In genomic region chr15:81469154-81469553, GRCh38 we compare ENCODE assay signal across 36 cellular contexts.
"Had no signal": no experiment of that assay in that cellular context is flagged by ENCODE, and none has a peak within 500 bp of the region (broad histone marks: within the 10 kb centered on the region; RNA-seq: fewer than 3 reads in every experiment).

No MANE protein-coding gene starts in this region.

- H3K9me3 ChIP-seq: Peyer's patch had no signal

- H3K36me3 ChIP-seq: ascending aorta, MG63, Peyer's patch had no signal

- ATAC-seq: activated CD4-positive, alpha-beta T cell treated with anti-CD3 and anti-CD28 coated beads for 36 hours; activated CD4-positive, CD25-positive, alpha-beta regulatory T cell treated with anti-CD3 and anti-CD28 coated beads, Interleukin-2, amount 50 U/mL, for 24 hours; activated CD8-positive, alpha-beta T cell treated with anti-CD3 and anti-CD28 coated beads, Interleukin-2, amount 10 ng/mL, durations not matched to agents 7 days and 5 days; PC-3; WTC11 had no signal

- H3K27ac Mint-ChIP-seq: activated CD4-positive, alpha-beta T cell treated with anti-CD3 and anti-CD28 coated beads for 36 hours; activated CD4-positive, alpha-beta T cell treated with anti-CD3 and anti-CD28 coated beads, Interleukin-2, amount 10 ng/mL, durations not matched to agents 7 days and 5 days; activated CD8-positive, alpha-beta T cell treated with anti-CD3 and anti-CD28 coated beads, Interleukin-2, amount 10 ng/mL, durations not matched to agents 7 days and 5 days; activated naive CD4-positive, alpha-beta T cell treated with anti-CD3 and anti-CD28 coated beads, Interleukin-2, amount 50 U/mL, for 24 hours; activated naive CD8-positive, alpha-beta T cell treated with anti-CD3 and anti-CD28 coated beads, Interleukin-2, amount 10 ng/mL, durations not matched to agents 7 days and 5 days; activated T-cell treated with anti-CD3 and anti-CD28 coated beads, Interleukin-2, amount 50 U/mL, for 24 hours; activated T-helper 2 cell treated with anti-CD3 and anti-CD28 coated beads, Interferon-gamma antibody, Interleukin-2, Interleukin-4, amounts not matched to agents 10 μg/mL and 5 μg/mL and 100 μg/mL, durations not matched to agents 14 hours and 24 hours and 36 hours; T-helper 1 cell treated with Interleukin-12 subunit alpha and Interleukin-12 subunit beta and Interleukin-4 antibody, amounts not matched to agents 30 μg/mL and 1 μg/mL, for 36 hours; T-helper 2 cell treated with Interferon-gamma antibody and Interleukin-4, amounts not matched to agents 5 μg/mL and 100 μg/mL, for 36 hours; WTC11 had no signal

- H3K4me1 ChIP-seq: ascending aorta, Peyer's patch had no signal

- H3K36me3 Mint-ChIP-seq: WTC11 had no signal

- H3K27ac ChIP-seq: ascending aorta, Peyer's patch, SK-N-MC had no signal

- H3K4me1 Mint-ChIP-seq: activated CD4-positive, alpha-beta T cell treated with anti-CD3 and anti-CD28 coated beads for 36 hours; activated CD4-positive, alpha-beta T cell treated with anti-CD3 and anti-CD28 coated beads, Interleukin-2, amount 10 ng/mL, durations not matched to agents 7 days and 5 days; activated naive CD4-positive, alpha-beta T cell treated with anti-CD3 and anti-CD28 coated beads, Interleukin-2, amount 50 U/mL, for 24 hours; activated naive CD8-positive, alpha-beta T cell treated with anti-CD3 and anti-CD28 coated beads, Interleukin-2, amount 10 ng/mL, durations not matched to agents 7 days and 5 days; WTC11 had no signal

- DNase-seq: activated CD4-positive, alpha-beta T cell treated with anti-CD3 and anti-CD28 coated beads for 36 hours; activated CD4-positive, alpha-beta T cell treated with anti-CD3 and anti-CD28 coated beads, Interleukin-2, amount 10 ng/mL, durations not matched to agents 7 days and 5 days; activated CD4-positive, alpha-beta T cell treated with anti-CD3 and anti-CD28 coated beads, Interleukin-2, amount 50 U/mL, for 48 hours; activated CD8-positive, alpha-beta T cell treated with anti-CD3 and anti-CD28 coated beads, Interleukin-2, amount 10 ng/mL, durations not matched to agents 7 days and 5 days; activated gamma-delta T cell; activated naive CD4-positive, alpha-beta T cell treated with Interleukin-2 at 50 U/mL for 16 hours; activated naive CD8-positive, alpha-beta T cell treated with anti-CD3 and anti-CD28 coated beads, Interleukin-2, amount 10 ng/mL, durations not matched to agents 7 days and 5 days; activated T-cell treated with anti-CD3 and anti-CD28 coated beads, Interleukin-2, amount 50 U/mL, for 24 hours; amygdala; caudate nucleus; cerebellar nuclear complex; Karpas-422; KBM-7; MG63; NCI-H1048; NCI-H1436 treated with DMSO at 0.1 percent for 48 hours; NCI-H187; NCI-H2029 treated with DMSO at 0.1 percent for 48 hours; NCI-H2107; NCI-H2171; NCI-H510A; NCI-H526; NCI-H748 treated with DMSO at 0.1 percent for 48 hours; NK-92 treated with Interleukin-12 subunit alpha and Interleukin-12 subunit beta, amount 100 ng/mL, for 24 hours; PC-3; Peyer's patch; Right ventricle myocardium superior; RPMI8226 had no signal

- H3K4me3 ChIP-seq: ascending aorta, MG63, Peyer's patch, SK-N-MC had no signal

- H3K27me3 ChIP-seq: ascending aorta, MG63, Peyer's patch had no signal

- H3K4me3 Mint-ChIP-seq: activated CD4-positive, alpha-beta T cell treated with anti-CD3 and anti-CD28 coated beads for 36 hours; activated CD4-positive, alpha-beta T cell treated with anti-CD3 and anti-CD28 coated beads, Interleukin-2, amount 10 ng/mL, durations not matched to agents 7 days and 5 days; activated CD8-positive, alpha-beta T cell treated with anti-CD3 and anti-CD28 coated beads, Interleukin-2, amount 10 ng/mL, durations not matched to agents 7 days and 5 days; activated naive CD4-positive, alpha-beta T cell treated with anti-CD3 and anti-CD28 coated beads, Interleukin-2, amount 50 U/mL, for 24 hours; activated naive CD8-positive, alpha-beta T cell treated with anti-CD3 and anti-CD28 coated beads, Interleukin-2, amount 10 ng/mL, durations not matched to agents 7 days and 5 days; activated T-cell treated with anti-CD3 and anti-CD28 coated beads, Interleukin-2, amount 50 U/mL, for 24 hours; T-helper 1 cell treated with Interleukin-12 subunit alpha and Interleukin-12 subunit beta and Interleukin-4 antibody, amounts not matched to agents 30 μg/mL and 1 μg/mL, for 36 hours; T-helper 2 cell treated with Interferon-gamma antibody and Interleukin-4, amounts not matched to agents 5 μg/mL and 100 μg/mL, for 36 hours; WTC11 had no signal
